Comparison of ENCODE assay signal across 20 cellular contexts in the genomic region with DNA sequence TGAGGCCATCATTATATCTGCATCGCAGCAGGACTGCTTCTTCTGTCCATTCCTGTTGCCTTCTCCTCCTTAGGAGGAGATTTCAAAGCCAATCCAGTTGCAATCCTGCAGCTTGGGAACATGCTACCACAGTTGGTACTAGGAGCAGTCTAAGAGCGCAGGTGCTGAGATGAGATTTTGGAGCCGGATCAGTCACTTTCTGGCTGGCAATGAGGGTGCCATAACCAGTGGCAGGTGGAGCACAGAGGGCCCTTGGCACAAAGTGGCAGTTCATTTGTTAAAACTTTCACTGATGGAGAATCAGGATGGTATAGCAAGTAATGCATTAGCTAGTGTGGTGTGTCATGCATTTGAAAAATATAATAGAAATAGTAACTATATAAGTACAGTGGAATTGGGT.
DNase-seq lines count a peak whose midpoint lies in the region.
"Had no signal": no experiment of that assay in that cellular context is flagged by ENCODE, and none has a peak within 500 bp of the region (broad histone marks: within the 10 kb centered on the region; RNA-seq: fewer than 3 reads in every experiment).

No MANE protein-coding gene starts in this region.

- intact Hi-C loops in activated CD4-positive, alpha-beta T cell treated with anti-CD3 and anti-CD28 coated beads, Interleukin-2, amount 10 ng/mL, durations not matched to agents 24 days and 14 days (cut with micrococcal nuclease) = no loop called here

- no peak overlapping the region for H3K4me3 Mint-ChIP-seq in activated CD4-positive, alpha-beta T cell treated with anti-CD3 and anti-CD28 coated beads, Interleukin-2, amount 10 ng/mL, durations not matched to agents 24 days and 14 days
- H3K4me3 Mint-ChIP-seq: CD14-positive monocyte; CD4-positive, alpha-beta memory T cell; CD4-positive, CD25-positive, alpha-beta regulatory T cell; CD8-positive, alpha-beta memory T cell had no signal

- no peaks in the 10 kb centered on the region for H3K4me1 Mint-ChIP-seq in activated CD4-positive, alpha-beta T cell treated with anti-CD3 and anti-CD28 coated beads, Interleukin-2, amount 10 ng/mL, durations not matched to agents 24 days and 14 days
- H3K4me1 Mint-ChIP-seq: CD4-positive, alpha-beta memory T cell; CD4-positive, CD25-positive, alpha-beta regulatory T cell; CD8-positive, alpha-beta memory T cell had no signal

- in situ Hi-C loops in G401 (cut with HindIII; ENCODE audit: low sequenced_read_pairs) = no loop called here

- DNase-seq in G401 (ENCODE audit: low spot score) = peak; percentile 62
- DNase-seq in cerebellar cortex (ENCODE audit: low spot score) = peak; percentile 51
- peak; percentile 2 for DNase-seq in pons (ENCODE audit: low spot score)
- no peak for DNase-seq in NCI-H146 treated with DMSO at 0.1 percent for 48 hours (lab: John Stamatoyannopoulos, UW; ENCODE audit: unreplicated experiment)
- DNase-seq in activated CD4-positive, alpha-beta T cell treated with anti-CD3 and anti-CD28 coated beads, Interleukin-2, amount 10 ng/mL, durations not matched to agents 24 days and 14 days = no peak
- DNase-seq: 8988T; ACHN; BE2C; CD4-positive, alpha-beta memory T cell; CD4-positive, CD25-positive, alpha-beta regulatory T cell; CD8-positive, alpha-beta memory T cell; COR-L47; DMS 273 treated with DMSO at 0.1 percent for 48 hours; DMS153; DMS53; DMS79; DND-41; EL; GF-D8 had no signal

- no peak overlapping the region for H3K27ac Mint-ChIP-seq in activated CD4-positive, alpha-beta T cell treated with anti-CD3 and anti-CD28 coated beads, Interleukin-2, amount 10 ng/mL, durations not matched to agents 24 days and 14 days
- H3K27ac Mint-ChIP-seq: CD14-positive monocyte; CD4-positive, alpha-beta memory T cell; CD4-positive, CD25-positive, alpha-beta regulatory T cell; CD8-positive, alpha-beta memory T cell had no signal

- H3K9me3 Mint-ChIP-seq in activated CD4-positive, alpha-beta T cell treated with anti-CD3 and anti-CD28 coated beads, Interleukin-2, amount 10 ng/mL, durations not matched to agents 24 days and 14 days = no peaks in the 10 kb centered on the region
- H3K9me3 Mint-ChIP-seq: CD14-positive monocyte; CD4-positive, alpha-beta memory T cell; CD8-positive, alpha-beta memory T cell had no signal

- H3K27me3 Mint-ChIP-seq in activated CD4-positive, alpha-beta T cell treated with anti-CD3 and anti-CD28 coated beads, Interleukin-2, amount 10 ng/mL, durations not matched to agents 24 days and 14 days = peaks cover 7% of the 10 kb centered on the region
- H3K27me3 Mint-ChIP-seq: CD4-positive, CD25-positive, alpha-beta regulatory T cell had no signal

- no peaks in the 10 kb centered on the region for H3K36me3 Mint-ChIP-seq in activated CD4-positive, alpha-beta T cell treated with anti-CD3 and anti-CD28 coated beads, Interleukin-2, amount 10 ng/mL, durations not matched to agents 24 days and 14 days (ENCODE audit: low read depth)
- H3K36me3 Mint-ChIP-seq: CD14-positive monocyte; CD4-positive, alpha-beta memory T cell; CD4-positive, CD25-positive, alpha-beta regulatory T cell; CD8-positive, alpha-beta memory T cell had no signal

Comparison
In these comparisons a context has a peak if more than half of its experiments do, and no peak if none do; other contexts are left out.
1. DNase-seq: peak in G401 (single experiment), cerebellar cortex (single experiment) and pons (single experiment); none in NCI-H146 treated with DMSO at 0.1 percent for 48 hours (single experiment) and activated CD4-positive, alpha-beta T cell treated with anti-CD3 and anti-CD28 coated beads, Interleukin-2, amount 10 ng/mL, durations not matched to agents 24 days and 14 days (single experiment).